11 cellular contexts compared by ENCODE assay signal in genomic region chr2:64946737-64947090, GRCh38. TPM values are rescaled to one million over a fixed set of nuclear protein-coding genes. Genes with fewer than 3 reads are reported as not detected.
DNase-seq lines count a peak whose midpoint lies in the region; ATAC-seq and TF ChIP-seq lines count a peak whose summit lies in the region.
"Had no signal": no experiment of that assay in that cellular context is flagged by ENCODE, and none has a peak within 500 bp of the region (broad histone marks: within the 10 kb centered on the region; RNA-seq: fewer than 3 reads in every experiment).

No MANE protein-coding gene starts in this region.

- peak overlapping the region; percentile 34; the same call in 1 of the 2 replicates for H3K9ac ChIP-seq in Karpas-422 (ENCODE audit: low read length)

- peak; percentile 18 for DNase-seq in EH (ENCODE audit: low read depth)
- no peak for DNase-seq in Karpas-422
- no peak for DNase-seq in central memory CD8-positive, alpha-beta T cell (ENCODE audit: low spot score in 2 of 2)
- DNase-seq in osteoblast (ENCODE audit: insufficient read length, low spot score, missing footprints): peak; percentile 47
- DNase-seq in mesenteric fat pad (ENCODE audit: low spot score): no peak
- DNase-seq in NCI-H187 (lab: John Stamatoyannopoulos, UW): no peak
- DNase-seq in DMS 273 (lab: John Stamatoyannopoulos, UW; ENCODE audit: unreplicated experiment): no peak
- DNase-seq: NCI-H1436 treated with DMSO at 0.1 percent for 48 hours, NCI-H774 had no signal

- peaks cover 31% of the 10 kb centered on the region for H3K4me1 Mint-ChIP-seq in central memory CD8-positive, alpha-beta T cell

- peak overlapping the region; percentile 80; the same call in 1 of the 2 replicates for H2AFZ ChIP-seq in Karpas-422 (ENCODE audit: low read length)
- no peak overlapping the region for H2AFZ ChIP-seq in osteoblast (ENCODE audit: low read length)

- no peaks in the 10 kb centered on the region for H3K36me3 ChIP-seq in Karpas-422 (ENCODE audit: insufficient read depth, low read length)
- H3K36me3 ChIP-seq in osteoblast (ENCODE audit: insufficient read depth, low read length): no peaks in the 10 kb centered on the region
- H3K36me3 ChIP-seq: right atrium auricular region, thoracic aorta had no signal

- H3K27me3 ChIP-seq in Karpas-422 (ENCODE audit: low read length) (no peaks in the 10 kb centered on the region), osteoblast (ENCODE audit: insufficient read depth, low read length) (no peaks in the 10 kb centered on the region)
- H3K27me3 ChIP-seq: right atrium auricular region had no signal

- H3K4me1 ChIP-seq in Karpas-422 (ENCODE audit: low read length): peaks cover 23% of the 10 kb centered on the region
- peaks cover 4% of the 10 kb centered on the region for H3K4me1 ChIP-seq in osteoblast (ENCODE audit: insufficient read depth, low read length)

- no peak for ATAC-seq in central memory CD8-positive, alpha-beta T cell (replicated peaks; ENCODE audit: extremely low read depth, poor library complexity, severe bottlenecking)

- TF ChIP-seq CTCF in osteoblast (IDR thresholded peaks at IDR 0.05; ENCODE audit: extremely low read depth, low read depth, low read length): no peak

- no peaks in the 10 kb centered on the region for H3K9me3 Mint-ChIP-seq in central memory CD8-positive, alpha-beta T cell

- no peaks in the 10 kb centered on the region for H3K27me3 Mint-ChIP-seq in central memory CD8-positive, alpha-beta T cell

- peak overlapping the region; percentile 70 for H3K4me3 Mint-ChIP-seq in central memory CD8-positive, alpha-beta T cell

- H4K20me1 ChIP-seq in Karpas-422 (ENCODE audit: insufficient read depth, low read depth, low read length) (no peaks in the 10 kb centered on the region), osteoblast (ENCODE audit: insufficient read depth, low read length) (no peaks in the 10 kb centered on the region)

- H3K4me2 ChIP-seq in Karpas-422 (ENCODE audit: low read depth, low read length, poor library complexity, severe bottlenecking) (peak overlapping the region; percentile 12), osteoblast (ENCODE audit: insufficient read depth, low read length) (no peak overlapping the region)

- H3K27ac ChIP-seq in Karpas-422 (ENCODE audit: low read length) (no peak overlapping the region), osteoblast (ENCODE audit: low read depth, low read length) (no peak overlapping the region)
- H3K27ac ChIP-seq: right atrium auricular region, thoracic aorta had no signal

- H3K4me3 ChIP-seq in Karpas-422 (ENCODE audit: low read length) (no peak overlapping the region), osteoblast (ENCODE audit: insufficient read depth, low read length) (no peak overlapping the region)
- H3K4me3 ChIP-seq: right atrium auricular region, thoracic aorta had no signal

- no peaks in the 10 kb centered on the region for H3K9me2 ChIP-seq in Karpas-422 (replicated peaks; ENCODE audit: insufficient read depth, low read length)

- peak overlapping the region; percentile 88 for H3K27ac Mint-ChIP-seq in central memory CD8-positive, alpha-beta T cell (ENCODE audit: low read depth)

- H3K36me3 Mint-ChIP-seq in central memory CD8-positive, alpha-beta T cell (ENCODE audit: insufficient read depth): peaks cover 3% of the 10 kb centered on the region

- H3K9me3 ChIP-seq in Karpas-422 (ENCODE audit: low read length) (no peaks in the 10 kb centered on the region), osteoblast (ENCODE audit: low read depth, low read length) (no peaks in the 10 kb centered on the region)
- H3K9me3 ChIP-seq: right atrium auricular region, thoracic aorta had no signal

- H3K79me2 ChIP-seq in Karpas-422 (ENCODE audit: low read length) (no peaks in the 10 kb centered on the region), osteoblast (ENCODE audit: insufficient read depth, low read length) (no peaks in the 10 kb centered on the region)

RNA-seq across cellular contexts. Expression of gene SLC1A4, which starts 42.5 kb away (rescaled TPM):
- total RNA-seq in Karpas-422 (2014; rRNA removed; shearing (Covaris generic); ENCODE audit: low replicate concordance): 114 and 120 TPM in 2 replicates
- total RNA-seq in osteoblast (47.7 and 49.2 TPM in 2 replicates), mesenteric fat pad (6.8 TPM)

Comparison
In these comparisons a context has a peak if more than half of its experiments do, and no peak if none do; other contexts are left out.
1. DNase-seq: peak in EH (single experiment) and osteoblast (single experiment); none in Karpas-422 (single experiment), central memory CD8-positive, alpha-beta T cell (0 of 2), mesenteric fat pad (single experiment), NCI-H187 (0 of 2) and DMS 273 (single experiment).